In the genomic region with DNA sequence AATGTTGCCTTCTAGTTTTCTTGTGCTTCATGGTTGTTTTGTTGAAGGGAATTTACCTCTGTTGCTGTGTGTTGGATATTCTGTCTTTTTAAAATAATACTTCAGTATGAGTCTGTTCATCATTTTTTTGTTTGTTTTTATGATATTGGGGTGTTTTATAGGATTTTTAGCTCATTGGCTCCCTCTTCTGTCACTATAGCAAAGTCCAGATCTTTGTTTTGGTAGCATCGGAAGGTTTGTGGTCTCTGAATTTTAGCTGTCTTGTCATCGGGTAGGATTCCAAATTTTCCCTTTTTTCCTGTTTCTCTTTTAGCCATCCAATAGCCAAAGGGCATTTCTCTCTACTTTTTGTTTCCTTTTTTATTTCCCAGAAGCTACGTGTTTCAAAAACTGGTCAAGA, we compare ENCODE assay signal across 11 cellular contexts.
DNase-seq lines count a peak whose midpoint lies in the region; ATAC-seq and TF ChIP-seq lines count a peak whose summit lies in the region.
"Had no signal": no experiment of that assay in that cellular context is flagged by ENCODE, and none has a peak within 500 bp of the region (broad histone marks: within the 10 kb centered on the region; RNA-seq: fewer than 3 reads in every experiment).

No MANE protein-coding gene starts in this region.

- peaks cover 2% of the 10 kb centered on the region for H3K36me3 ChIP-seq in A673 (ENCODE audit: insufficient read depth, low read length, poor library complexity, severe bottlenecking)
- H3K36me3 ChIP-seq in PC-9 (ENCODE audit: low read depth): no peaks in the 10 kb centered on the region
- peaks cover 0 to 10% of the 10 kb centered on the region in 2 donors for H3K36me3 ChIP-seq in vagina

- no peaks in the 10 kb centered on the region for H4K20me1 ChIP-seq in PC-9 (ENCODE audit: insufficient read depth)

- intact Hi-C loops in A673 (cut with micrococcal nuclease; ENCODE audit: unreplicated experiment) (loop anchor here (10.0 kb wide), 1 partner anchor 629 kb away; no protein-coding TSS in a partner anchor), PC-9 (cut with micrococcal nuclease; ENCODE audit: unreplicated experiment) (loop anchor here (5.0 kb wide), 1 partner anchor 762 kb away; no protein-coding TSS in a partner anchor), lower leg skin (cut with DNase I; ENCODE audit: low total_unique reads) (no loop called here), vagina (cut with DNase I) (no loop called here)

- DNase-seq in A673 (ENCODE audit: low spot score): peak; percentile 17
- DNase-seq in GM12865 (ENCODE audit: low read depth): peak; percentile 1
- DNase-seq in PC-9: no peak
- peak; percentile 3 to 10 for DNase-seq in erythroblast (lab: John Stamatoyannopoulos, UW)
- no peak for DNase-seq in lower leg skin (ENCODE audit: low spot score in 2 of 2)
- DNase-seq in vagina (ENCODE audit: extremely low spot score in 2 of 2): no peak
- DNase-seq in hypothalamus (lab: John Stamatoyannopoulos, UW): no peak
- DNase-seq: left ventricle myocardium superior, NCI-H1048, T-helper 9 cell had no signal

- POLR2A ChIA-PET in A673 (lab: Charles Lee; ENCODE audit: low non-redundant PET) (no interaction called here), PC-9 (lab: Charles Lee; ENCODE audit: unreplicated experiment) (no interaction called here)

- no peak overlapping the region for H2AFZ ChIP-seq in PC-9

- 0 out of 2 replicates have a peak, but pooled peaks cover 5% of the 10 kb centered on the region for H3K79me2 ChIP-seq in PC-9 (ENCODE audit: low read depth)

- H3K4me1 ChIP-seq in A673 (ENCODE audit: insufficient read depth, low read length, poor library complexity, severe bottlenecking) (no peaks in the 10 kb centered on the region), PC-9 (replicated peaks; ENCODE audit: insufficient read depth) (no peaks in the 10 kb centered on the region), vagina (no peaks in the 10 kb centered on the region)

- 0 out of 2 replicates have a peak, but pooled peaks cover 3% of the 10 kb centered on the region for H3F3A ChIP-seq in PC-9 (ENCODE audit: insufficient read depth, low read depth)

- WGBS in lower leg skin, 2 donors: 79 to 82% methylated on average over 3 of the region's 3 CpGs

- CTCF ChIA-PET in A673 (lab: Charles Lee): interaction anchor here (0.6 to 1.0 kb wide), 4 partner anchors 91 to 1655 kb away, joined by 3 to 4 read pairs (median 3); partner anchors contain the start of gene EXOC4
- CTCF ChIA-PET in PC-9 (lab: Charles Lee): interaction anchor here (0.7 kb wide), 1 partner anchor 1655 kb away, joined by 3 read pairs; no protein-coding TSS in a partner anchor

- TF ChIP-seq CTCF in A673 (conservative IDR thresholded peaks at IDR 0.05; ENCODE audit: low read depth, low read length): peak; percentile 65
- TF ChIP-seq CTCF in GM12865 (IDR thresholded peaks at IDR 0.05; ENCODE audit: insufficient read depth, low read depth, low read length, missing control alignments): peak; percentile 13
- peak; percentile 73 for TF ChIP-seq CTCF in PC-9 (conservative IDR thresholded peaks at IDR 0.05)
- no peak for TF ChIP-seq CTCF in lower leg skin (IDR thresholded peaks at IDR 0.05)
- no peak for TF ChIP-seq CTCF in vagina (IDR thresholded peaks at IDR 0.05)

- H3K4me3 ChIP-seq in A673 (ENCODE audit: low read depth, low read length, poor library complexity, severe bottlenecking): no peak overlapping the region
- no peak overlapping the region for H3K4me3 ChIP-seq in GM12865 (ENCODE audit: low read depth, low read length)
- H3K4me3 ChIP-seq in PC-9: no peak overlapping the region
- H3K4me3 ChIP-seq in lower leg skin (ENCODE audit: low read depth, poor library complexity, severe bottlenecking): no peak overlapping the region
- no peak overlapping the region for H3K4me3 ChIP-seq in vagina

- no TSS peak for BruUV-seq in A673 (replicated peaks; lab: Mats Ljungman, UMichigan)
- no TSS peak for BruUV-seq in PC-9 (replicated peaks; lab: Mats Ljungman, UMichigan)

- no peak for ATAC-seq in HG03045 (IDR thresholded peaks at IDR 0.05; ENCODE audit: unreplicated experiment)
- ATAC-seq: left ventricle myocardium superior had no signal

- H3K9me3 ChIP-seq in A673 (ENCODE audit: low read depth, low read length, poor library complexity, severe bottlenecking) (peaks cover 13% of the 10 kb centered on the region), PC-9 (ENCODE audit: insufficient read depth, low read depth) (peaks cover 7% of the 10 kb centered on the region; the same call in 1 of the 2 replicates), vagina (peaks cover 3% of the 10 kb centered on the region)

- no peaks in the 10 kb centered on the region for H3K9me2 ChIP-seq in PC-9 (ENCODE audit: insufficient read depth)

- no peak overlapping the region for H3K4me2 ChIP-seq in PC-9

- no peak overlapping the region for H3K27ac ChIP-seq in A673 (ENCODE audit: low read depth, low read length, poor library complexity, severe bottlenecking)
- no peak overlapping the region for H3K27ac ChIP-seq in PC-9
- no peak overlapping the region for H3K27ac ChIP-seq in vagina

- H3K27me3 ChIP-seq in A673 (replicated peaks; ENCODE audit: insufficient read depth, low read depth, low read length, poor library complexity): no peaks in the 10 kb centered on the region
- H3K27me3 ChIP-seq in PC-9 (ENCODE audit: insufficient read depth, low read depth): no peaks in the 10 kb centered on the region
- H3K27me3 ChIP-seq in vagina: no peaks in the 10 kb centered on the region

- no peak for TF ChIP-seq POLR2A in erythroblast (IDR thresholded peaks at IDR 0.05; ENCODE audit: low read length)
- TF ChIP-seq POLR2A in lower leg skin (IDR thresholded peaks at IDR 0.05): no peak
- TF ChIP-seq POLR2A in vagina (IDR thresholded peaks at IDR 0.05): no peak

Comparison
In these comparisons a context has a peak if more than half of its experiments do, and no peak if none do; other contexts are left out.
1. DNase-seq: peak in A673 (single experiment), GM12865 (single experiment) and erythroblast (2 of 2); none in PC-9 (0 of 2), lower leg skin (0 of 2), vagina (0 of 2) and hypothalamus (0 of 51).
2. CTCF ChIP-seq: peak in A673 (single experiment), GM12865 (single experiment) and PC-9 (single experiment); none in lower leg skin (0 of 3) and vagina (0 of 3).
3. intact Hi-C loops: an anchor here in A673 (10.0 kb wide) and PC-9 (5.0 kb wide); none called in lower leg skin and vagina.